ENCODE assay signal across 14 cellular contexts in genomic region chr14:76201162-76201561, GRCh38. TPM values are rescaled to one million over a fixed set of nuclear protein-coding genes. Genes with fewer than 3 reads are reported as not detected.
DNase-seq lines count a peak whose midpoint lies in the region; ATAC-seq and TF ChIP-seq lines count a peak whose summit lies in the region.
"Had no signal": no experiment of that assay in that cellular context is flagged by ENCODE, and none has a peak within 500 bp of the region (broad histone marks: within the 10 kb centered on the region; RNA-seq: fewer than 3 reads in every experiment).

No MANE protein-coding gene starts in this region.

- H3K9me1 ChIP-seq in IMR-90 (ENCODE audit: insufficient read depth, low read length), result peaks cover 4% of the 10 kb centered on the region

- no peak overlapping the region for H4K5ac ChIP-seq in IMR-90 (ENCODE audit: low read depth, low read length)

- no peak overlapping the region for H3K4me2 ChIP-seq in IMR-90 (ENCODE audit: low read depth, low read length)

- BruUV-seq in IMR-90 (replicated peaks; lab: Mats Ljungman, UMichigan), result no TSS peak

- intact Hi-C loops in IMR-90 (cut with micrococcal nuclease) (loop anchor here (5.0 kb wide), 1 partner anchor 49 kb away; the partner anchor contains the start of gene GPATCH2L), dorsolateral prefrontal cortex (cut with DNase I) (no loop called here), posterior vena cava (cut with DNase I) (no loop called here)

- no peak overlapping the region for H3K9ac ChIP-seq in IMR-90 (ENCODE audit: low read depth, low read length)

- no peak for TF ChIP-seq RAD21 in IMR-90 (IDR thresholded peaks at IDR 0.05; ENCODE audit: low read length)

- no peaks in the 10 kb centered on the region for H3K9me3 ChIP-seq in IMR-90 (ENCODE audit: control insufficient read depth, insufficient read depth, low read length)

- no peak overlapping the region for H4K91ac ChIP-seq in IMR-90 (ENCODE audit: insufficient read depth, low read depth, low read length)

- H3K23ac ChIP-seq in IMR-90 (ENCODE audit: low read depth, low read length), result 0 out of 2 replicates have a peak overlapping the region, but pooled peaks have one; percentile 21

- H2BK20ac ChIP-seq in IMR-90 (ENCODE audit: low read depth, low read length), result no peak overlapping the region

- H3K18ac ChIP-seq in IMR-90 (ENCODE audit: low read depth, low read length), result no peak overlapping the region

- dilution Hi-C loops in IMR-90 (cut with HindIII; ENCODE audit: low sequenced_read_pairs, unreplicated experiment), result no loop called here

- H3K4ac ChIP-seq in IMR-90 (ENCODE audit: low read depth, low read length), result no peak overlapping the region

- H4K8ac ChIP-seq in IMR-90 (ENCODE audit: low read depth in 2 of 2, low read length in 2 of 2), result no peak overlapping the region

- H3K4me1 ChIP-seq in IMR-90 (ENCODE audit: control insufficient read depth, insufficient read depth, low read length), result peaks cover 7% of the 10 kb centered on the region

- H2BK120ac ChIP-seq in IMR-90 (ENCODE audit: low read depth, low read length), result no peak overlapping the region

- TF ChIP-seq CTCF in IMR-90 (conservative IDR thresholded peaks at IDR 0.05; ENCODE audit: low read depth, low read length) (no peak; the same call in 1 of the 2 replicates), brain microvascular endothelial cell (IDR thresholded peaks at IDR 0.05; ENCODE audit: low read depth, low read length, missing control alignments) (no peak), kidney epithelial cell (IDR thresholded peaks at IDR 0.05; ENCODE audit: insufficient read depth, low read length, poor library complexity, severe bottlenecking) (no peak), dorsolateral prefrontal cortex (IDR thresholded peaks at IDR 0.05 in 54 of 56, conservative IDR thresholded peaks at IDR 0.05 in 2 of 56; ENCODE audit: low read depth in 1 of 56, partially characterized antibody in 56 of 56) (peak in 1 of 56 donors; percentile 11)

- in situ Hi-C loops in IMR-90 (cut with MboI; ENCODE audit: low sequenced_read_pairs), result no loop called here
- in situ Hi-C loops in brain microvascular endothelial cell (cut with HindIII; ENCODE audit: low pct_ligation_motif_present, low sequenced_read_pairs), result no loop called here

- H3K27ac ChIP-seq in IMR-90 (ENCODE audit: insufficient read depth, low read length) (no peak overlapping the region; the same call in 1 of the 2 replicates), brain microvascular endothelial cell (peak overlapping the region; percentile 95), dorsolateral prefrontal cortex (no peak overlapping the region)

- no peak overlapping the region for H2AK9ac ChIP-seq in IMR-90 (replicated peaks; ENCODE audit: low read depth, low read length, poor library complexity)

- no peak overlapping the region for H3K4me3 ChIP-seq in IMR-90 (ENCODE audit: insufficient read depth, low read depth, low read length)
- H3K4me3 ChIP-seq in brain microvascular endothelial cell (ENCODE audit: low read depth, low read length), result no peak overlapping the region
- no peak overlapping the region for H3K4me3 ChIP-seq in kidney epithelial cell (ENCODE audit: low read depth, low read length)
- no peak overlapping the region for H3K4me3 ChIP-seq in dorsolateral prefrontal cortex

- peak; percentile 76 for ATAC-seq in IMR-90 (ENCODE audit: low read depth)
- no peak for ATAC-seq in GM19455 (IDR thresholded peaks at IDR 0.05; ENCODE audit: unreplicated experiment)
- ATAC-seq: naive thymus-derived CD8-positive, alpha-beta T cell; right cardiac atrium had no signal

- 0 out of 2 replicates have a peak overlapping the region, but pooled peaks have one; percentile 43 for H3K14ac ChIP-seq in IMR-90 (replicated peaks; ENCODE audit: low read depth, low read length)

- H3K79me1 ChIP-seq in IMR-90 (ENCODE audit: low read depth in 1 of 2, low read length in 2 of 2), result peaks cover 17 to 36% of the 10 kb centered on the region in 2 experiments

- H2AK5ac ChIP-seq in IMR-90 (ENCODE audit: low read depth, low read length), result 0 out of 2 replicates have a peak overlapping the region, but pooled peaks have one; percentile 74

- no peak overlapping the region for H3K56ac ChIP-seq in IMR-90 (ENCODE audit: extremely low read depth, insufficient read depth, low read length)

- no peak overlapping the region for H2AFZ ChIP-seq in IMR-90 (replicated peaks; ENCODE audit: low read length, poor library complexity)

- peak; percentile 45 for DNase-seq in Daoy (ENCODE audit: low read depth)
- peak; percentile 98 for DNase-seq in IMR-90
- DNase-seq in brain microvascular endothelial cell, result peak; percentile 10
- DNase-seq in kidney epithelial cell (ENCODE audit: low read depth), result peak; percentile 12
- no peak for DNase-seq in NCI-H1930 (lab: John Stamatoyannopoulos, UW)
- no peak for DNase-seq in dorsolateral prefrontal cortex
- no peak for DNase-seq in posterior vena cava (ENCODE audit: low spot score)
- DNase-seq: caudate nucleus; islet precursor cell; naive thymus-derived CD8-positive, alpha-beta T cell; NCI-H446; right cardiac atrium; Right ventricle myocardium superior had no signal

- CTCF ChIA-PET in IMR-90 (lab: Yijun Ruan, JAX), result interaction anchor here (1.0 kb wide), 1 partner anchor 25 kb away, joined by 3 read pairs; no protein-coding TSS in a partner anchor

- H4K20me1 ChIP-seq in IMR-90 (ENCODE audit: insufficient read depth, low read length), result peaks cover 12% of the 10 kb centered on the region

- H3K27me3 ChIP-seq in IMR-90 (ENCODE audit: control insufficient read depth, insufficient read depth, low read length) (no peaks in the 10 kb centered on the region), brain microvascular endothelial cell (replicated peaks) (no peaks in the 10 kb centered on the region), kidney epithelial cell (ENCODE audit: control insufficient read depth, insufficient read depth, low read length) (no peaks in the 10 kb centered on the region), dorsolateral prefrontal cortex (no peaks in the 10 kb centered on the region)

- H2BK15ac ChIP-seq in IMR-90 (ENCODE audit: low read depth, low read length), result no peak overlapping the region

- no CpG with 5 or more reads among the region's 5 CpGs for WGBS in IMR-90 (ENCODE audit: extremely low coverage in 2 of 2, insufficient read length in 1 of 2), 2 experiments

- POLR2A ChIA-PET in IMR-90 (lab: Charles Lee; ENCODE audit: unreplicated experiment), result no interaction called here

- H2BK5ac ChIP-seq in IMR-90 (ENCODE audit: low read depth, low read length, poor library complexity, severe bottlenecking), result peak overlapping the region; percentile 86

- H3K36me3 ChIP-seq in IMR-90 (ENCODE audit: control insufficient read depth, insufficient read depth, low read length) (peaks cover 15% of the 10 kb centered on the region), brain microvascular endothelial cell (replicated peaks) (peaks cover 24% of the 10 kb centered on the region), kidney epithelial cell (ENCODE audit: control insufficient read depth, insufficient read depth, low read length) (no peaks in the 10 kb centered on the region)

- peak; percentile 3; the same call in 1 of the 2 replicates for TF ChIP-seq POLR2A in IMR-90 (IDR thresholded peaks at IDR 0.05; ENCODE audit: low read depth, low read length)

TF ChIP-seq in IMR-90, 13 proteins besides CTCF, POLR2A, EP300 and RAD21:
- TF ChIP-seq FOS (IDR thresholded peaks at IDR 0.05; ENCODE audit: low read depth, low read length) (peak; percentile 100), BHLHE40 (IDR thresholded peaks at IDR 0.05; ENCODE audit: low read depth, low read length) (peak; percentile 48; the same call in 1 of the 2 replicates), RFX5 (IDR thresholded peaks at IDR 0.05; ENCODE audit: low read depth, low read length) (no peak), USF2 (IDR thresholded peaks at IDR 0.05; ENCODE audit: low read depth, low read length) (no peak), MXI1 (IDR thresholded peaks at IDR 0.05; ENCODE audit: borderline replicate concordance, low read depth, low read length) (no peak), CEBPB (IDR thresholded peaks at IDR 0.05; ENCODE audit: low read depth, low read length) (peak; percentile 97), NFE2L2 (IDR thresholded peaks at IDR 0.05; ENCODE audit: low read depth, low read length) (0 out of 2 replicates have a peak, but pooled peaks have one; percentile 44)

RNA-seq across cellular contexts. Expression of gene GPATCH2L, which starts 49.4 kb away (rescaled TPM):
- 86.1 and 123 TPM in 2 replicates for total RNA-seq in Daoy (2014; rRNA removed; shearing (Covaris generic))
- total RNA-seq in IMR-90 (2012; rRNA removed), result 51.4 and 58.6 TPM in 2 replicates
- polyA plus RNA-seq in IMR-90 (2012; rRNA removed), result 12.9 and 15.6 TPM in 2 replicates
- polyA plus RNA-seq in IMR-90 (2012; cell fraction: cytosol; rRNA removed), result 29.0 and 45.3 TPM in 2 replicates
- polyA plus RNA-seq in IMR-90 (2012; cell fraction: nucleus; rRNA removed; ENCODE audit: low replicate concordance), result 63.5 and 85.2 TPM in 2 replicates
- total RNA-seq in kidney epithelial cell, result 76.7 and 83.3 TPM in 2 replicates
- 10 to 100 TPM; 48.3 to 78.8 (median 63.9) TPM for total RNA-seq in dorsolateral prefrontal cortex
- 10 to 100 TPM; 53.0 to 58.5 TPM for total RNA-seq in posterior vena cava

Comparison
In these comparisons a context has a peak if more than half of its experiments do, and no peak if none do; other contexts are left out.
1. DNase-seq: peak in Daoy (single experiment), IMR-90 (single experiment), brain microvascular endothelial cell (single experiment) and kidney epithelial cell (single experiment); none in NCI-H1930 (0 of 2), dorsolateral prefrontal cortex (0 of 10) and posterior vena cava (single experiment).